In the genomic region with DNA sequence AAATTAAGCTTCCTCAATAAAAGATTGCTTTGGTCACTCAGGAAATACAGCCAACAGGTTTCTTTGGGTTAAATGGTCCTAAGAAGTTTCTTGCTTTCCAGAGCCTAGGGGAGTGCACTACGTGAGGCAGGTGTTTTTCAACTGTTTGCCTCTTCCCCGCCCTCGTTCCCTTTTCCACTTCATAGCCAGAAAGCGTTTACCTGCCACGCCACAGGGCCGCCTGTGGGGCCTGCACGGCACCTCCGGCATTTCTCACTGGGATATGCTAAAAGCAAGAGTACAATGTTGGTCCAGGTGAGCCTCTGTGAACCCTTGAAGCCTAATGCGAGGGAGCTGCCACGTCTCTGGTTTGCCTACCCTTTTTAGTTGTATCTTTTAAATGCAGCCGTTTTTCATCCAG, we compare ENCODE assay signal across 1 cellular context.
TF ChIP-seq lines count a peak whose summit lies in the region.

No MANE protein-coding gene starts in this region.

TF ChIP-seq in IMR-90, 13 proteins besides CTCF, POLR2A, EP300 and RAD21 (continued from another document):
- TF ChIP-seq, protein P1, sequence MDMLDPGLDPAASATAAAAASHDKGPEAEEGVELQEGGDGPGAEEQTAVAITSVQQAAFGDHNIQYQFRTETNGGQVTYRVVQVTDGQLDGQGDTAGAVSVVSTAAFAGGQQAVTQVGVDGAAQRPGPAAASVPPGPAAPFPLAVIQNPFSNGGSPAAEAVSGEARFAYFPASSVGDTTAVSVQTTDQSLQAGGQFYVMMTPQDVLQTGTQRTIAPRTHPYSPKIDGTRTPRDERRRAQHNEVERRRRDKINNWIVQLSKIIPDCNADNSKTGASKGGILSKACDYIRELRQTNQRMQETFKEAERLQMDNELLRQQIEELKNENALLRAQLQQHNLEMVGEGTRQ (IDR thresholded peaks at IDR 0.05; ENCODE audit: low read depth, low read length), result no peak
- TF ChIP-seq MAFK (IDR thresholded peaks at IDR 0.05; ENCODE audit: low read depth, low read length) (no peak), CEBPB (IDR thresholded peaks at IDR 0.05; ENCODE audit: low read depth, low read length) (no peak), RCOR1 (IDR thresholded peaks at IDR 0.05; ENCODE audit: insufficient replicate concordance, low read length) (no peak), SMC3 (IDR thresholded peaks at IDR 0.05; ENCODE audit: low read depth, low read length) (no peak), MAZ (IDR thresholded peaks at IDR 0.05; ENCODE audit: borderline replicate concordance, low read depth, low read length) (no peak), BHLHE40 (IDR thresholded peaks at IDR 0.05; ENCODE audit: low read depth, low read length) (no peak), CHD1 (IDR thresholded peaks at IDR 0.05; ENCODE audit: low read depth, low read length) (no peak), MXI1 (IDR thresholded peaks at IDR 0.05; ENCODE audit: borderline replicate concordance, low read depth, low read length) (no peak), RFX5 (IDR thresholded peaks at IDR 0.05; ENCODE audit: low read depth, low read length) (no peak)
